1 cellular context compared by ENCODE assay signal in genomic region chr4:39469429-39470077, GRCh38.
TF ChIP-seq lines count a peak whose summit lies in the region.

No MANE protein-coding gene starts in this region.

TF ChIP-seq in K562, 482 proteins besides CTCF, POLR2A, EP300 and RAD21 (continued from another document and continues in another):
- TF ChIP-seq GTF3C2 (IDR thresholded peaks at IDR 0.05; ENCODE audit: borderline replicate concordance, extremely low read depth, insufficient read length) (no peak), CBFA2T2 (conservative IDR thresholded peaks at IDR 0.05) (no peak), ZNF77 (CRISPR knock-in tag; IDR thresholded peaks at IDR 0.05) (no peak), ZNF561 (CRISPR knock-in tag; conservative IDR thresholded peaks at IDR 0.05) (no peak), NFRKB (IDR thresholded peaks at IDR 0.05; ENCODE audit: low read depth) (no peak), POLR3A (IDR thresholded peaks at IDR 0.05; ENCODE audit: borderline replicate concordance, extremely low read depth, insufficient read depth, insufficient read length) (no peak), ZNF253 (CRISPR knock-in tag; conservative IDR thresholded peaks at IDR 0.05) (no peak), HMGN3 (IDR thresholded peaks at IDR 0.05; ENCODE audit: borderline replicate concordance, extremely low read depth, insufficient read length, low read depth, low read length) (no peak), ATF4 (CRISPR knock-in tag; IDR thresholded peaks at IDR 0.05) (no peak), ZNF184 (CRISPR knock-in tag; IDR thresholded peaks at IDR 0.05) (no peak), MITF (IDR thresholded peaks at IDR 0.05) (no peak), CC2D1A (IDR thresholded peaks at IDR 0.05) (peak; percentile 57), SFPQ (IDR thresholded peaks at IDR 0.05; ENCODE audit: low read depth, low read length) (no peak), DPF2 (IDR thresholded peaks at IDR 0.05) (0 out of 2 replicates have a peak, but pooled peaks have one; percentile 18), GATAD2B (IDR thresholded peaks at IDR 0.05; ENCODE audit: borderline replicate concordance) (no peak), ZNF449 (CRISPR knock-in tag; IDR thresholded peaks at IDR 0.05) (no peak), ZNF778 (CRISPR knock-in tag; IDR thresholded peaks at IDR 0.05) (no peak), HOXB6 (CRISPR knock-in tag; IDR thresholded peaks at IDR 0.05; ENCODE audit: borderline replicate concordance) (no peak), RB1 (IDR thresholded peaks at IDR 0.05; ENCODE audit: low read depth) (no peak; the same call in 1 of the 2 replicates), CBX5 (IDR thresholded peaks at IDR 0.05; ENCODE audit: borderline replicate concordance, low read depth) (no peak), RAD51 (IDR thresholded peaks at IDR 0.05; ENCODE audit: borderline replicate concordance, low read depth) (0 out of 2 replicates have a peak, but pooled peaks have one; percentile 26), SRSF1 (IDR thresholded peaks at IDR 0.05; ENCODE audit: low read depth, low read length) (no peak), ZNF347 (CRISPR knock-in tag; IDR thresholded peaks at IDR 0.05; ENCODE audit: low read depth) (no peak), CHD2 (IDR thresholded peaks at IDR 0.05; ENCODE audit: low read depth, low read length) (no peak), TCF15 (CRISPR knock-in tag; IDR thresholded peaks at IDR 0.05) (0 out of 2 replicates have a peak, but pooled peaks have one; percentile 21), ARID3B (CRISPR knock-in tag; IDR thresholded peaks at IDR 0.05; ENCODE audit: borderline replicate concordance) (no peak), ZNF644 (tag; IDR thresholded peaks at IDR 0.05; ENCODE audit: low read depth) (no peak), MAFG (tag; conservative IDR thresholded peaks at IDR 0.05) (peak; percentile 18; the same call in 1 of the 2 replicates), ARID3A (IDR thresholded peaks at IDR 0.05; ENCODE audit: borderline replicate concordance, low read depth, low read length) (no peak), ZFPM2 (CRISPR knock-in tag; IDR thresholded peaks at IDR 0.05) (no peak), HIVEP1 (CRISPR knock-in tag; IDR thresholded peaks at IDR 0.05) (no peak), SMC3 (conservative IDR thresholded peaks at IDR 0.05; ENCODE audit: insufficient read depth, low read depth, low read length) (peak; percentile 75), ELF1 (tag; IDR thresholded peaks at IDR 0.05) (no peak), ZNF354B (CRISPR knock-in tag; IDR thresholded peaks at IDR 0.05) (no peak), MBD1 (CRISPR knock-in tag; IDR thresholded peaks at IDR 0.05) (no peak), MLLT1 (IDR thresholded peaks at IDR 0.05) (no peak), KAT2B (IDR thresholded peaks at IDR 0.05; ENCODE audit: low read depth, low read length) (no peak), NUFIP1 (IDR thresholded peaks at IDR 0.05; ENCODE audit: partially characterized antibody) (no peak), SMAD2 (IDR thresholded peaks at IDR 0.05; ENCODE audit: low read depth, low read length) (no peak), TAF1 (IDR thresholded peaks at IDR 0.05; ENCODE audit: control insufficient read depth, extremely low read depth, insufficient read depth, low read length, severe bottlenecking) (no peak), ZNF274 (IDR thresholded peaks at IDR 0.05; ENCODE audit: borderline replicate concordance, low read depth, low read length) (no peak), HNRNPK (IDR thresholded peaks at IDR 0.05; ENCODE audit: low read depth, low read length, poor library complexity, severe bottlenecking) (no peak), ZNF431 (CRISPR knock-in tag; IDR thresholded peaks at IDR 0.05) (no peak)
